ENCODE assay signal across 23 cellular contexts in the genomic region with DNA sequence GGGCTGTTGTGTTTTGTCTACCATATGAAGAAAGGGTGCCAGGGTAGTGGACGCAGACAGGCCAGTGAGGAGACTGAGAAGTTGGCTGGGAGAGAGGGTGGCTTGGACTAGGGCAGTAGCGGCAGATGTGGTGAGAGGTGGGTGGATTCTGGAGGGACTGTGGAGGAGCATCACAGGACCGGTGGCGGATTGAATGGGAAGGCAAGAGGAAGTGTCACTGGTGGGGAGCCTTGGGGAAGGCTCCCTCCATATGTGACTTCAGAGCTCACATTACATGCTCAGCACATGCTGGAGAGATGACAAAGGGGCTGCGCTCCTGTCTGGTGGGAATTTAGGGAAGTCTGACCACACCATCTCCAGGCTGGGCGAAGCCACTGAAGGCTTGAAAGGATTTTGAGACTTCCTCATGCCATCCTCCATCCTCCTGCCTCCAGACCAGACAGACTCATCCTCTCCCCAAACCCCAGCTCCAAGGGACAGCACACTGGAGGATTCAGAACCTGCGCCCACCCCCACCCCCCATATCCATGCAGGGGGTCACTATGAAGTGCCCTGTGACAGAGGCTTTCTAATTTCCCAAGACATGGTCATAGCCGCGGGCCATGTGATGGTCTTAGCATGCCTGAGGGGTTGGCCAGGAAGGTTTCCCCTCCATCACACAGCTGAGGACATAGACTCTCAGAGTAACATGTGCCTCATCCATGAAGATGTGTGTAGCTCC.
DNase-seq lines count a peak whose midpoint lies in the region; ATAC-seq and TF ChIP-seq lines count a peak whose summit lies in the region.
"Had no signal": no experiment of that assay in that cellular context is flagged by ENCODE, and none has a peak within 500 bp of the region (broad histone marks: within the 10 kb centered on the region; RNA-seq: fewer than 3 reads in every experiment).

No MANE protein-coding gene starts in this region.

- H3K36me3 Mint-ChIP-seq in chondrocyte (ENCODE audit: low read depth) (no peaks in the 10 kb centered on the region), nephron (ENCODE audit: low read depth) (peaks cover 4% of the 10 kb centered on the region)
- no peaks in the 10 kb centered on the region for H3K36me3 Mint-ChIP-seq in stimulated activated effector memory CD8-positive, alpha-beta T cell treated with anti-CD3 and anti-CD28 coated beads, Interleukin-12 subunit alpha, Interleukin-12 subunit beta, amount 100 ng/mL, for 72 hours
- peaks cover 0 to 8% (median 0%) of the 10 kb centered on the region in 3 donors for H3K36me3 Mint-ChIP-seq in naive thymus-derived CD8-positive, alpha-beta T cell
- H3K36me3 Mint-ChIP-seq: CD4-positive, CD25-positive, alpha-beta regulatory T cell; IgD-negative memory B cell had no signal

- H3K4me3 Mint-ChIP-seq in chondrocyte (ENCODE audit: unreplicated experiment) (no peak overlapping the region), nephron (no peak overlapping the region)
- H3K4me3 Mint-ChIP-seq in stimulated activated effector memory CD8-positive, alpha-beta T cell treated with anti-CD3 and anti-CD28 coated beads, Interleukin-12 subunit alpha, Interleukin-12 subunit beta, amount 100 ng/mL, for 72 hours, result no peak overlapping the region
- no peak overlapping the region for H3K4me3 Mint-ChIP-seq in naive thymus-derived CD8-positive, alpha-beta T cell
- H3K4me3 Mint-ChIP-seq: CD4-positive, CD25-positive, alpha-beta regulatory T cell had no signal

- H3K27me3 Mint-ChIP-seq in chondrocyte (ENCODE audit: low read depth) (peaks cover 39% of the 10 kb centered on the region), nephron (ENCODE audit: low read depth) (peaks cover 42% of the 10 kb centered on the region)
- H3K27me3 Mint-ChIP-seq in naive thymus-derived CD8-positive, alpha-beta T cell, result peaks cover 4 to 70% (median 41%) of the 10 kb centered on the region in 5 donors

- ATAC-seq in stimulated activated effector memory CD8-positive, alpha-beta T cell treated with anti-CD3 and anti-CD28 coated beads, Interleukin-12 subunit alpha, Interleukin-12 subunit beta, amount 100 ng/mL, for 72 hours, result peak; percentile 12
- no peak for ATAC-seq in naive thymus-derived CD8-positive, alpha-beta T cell
- no peak for ATAC-seq in left lung

- TF ChIP-seq CTCF in HEK293 (tag by site-specific recombination; IDR thresholded peaks at IDR 0.05) (no peak), chondrocyte (IDR thresholded peaks at IDR 0.05) (no peak), nephron (IDR thresholded peaks at IDR 0.05; ENCODE audit: unreplicated experiment in 3 of 3) (no peak), left lung (IDR thresholded peaks at IDR 0.05) (no peak)

- no peak overlapping the region for H3K27ac ChIP-seq in HEK293 (ENCODE audit: extremely low read depth, low read depth, low read length)
- no peak overlapping the region for H3K27ac ChIP-seq in left lung
- H3K27ac ChIP-seq: GM23248 had no signal

- no peak overlapping the region for H3K27ac Mint-ChIP-seq in chondrocyte (ENCODE audit: unreplicated experiment)
- H3K27ac Mint-ChIP-seq in nephron, result peak overlapping the region in 2 of 3 experiments; percentile 27 to 81
- H3K27ac Mint-ChIP-seq in stimulated activated effector memory CD8-positive, alpha-beta T cell treated with anti-CD3 and anti-CD28 coated beads, Interleukin-12 subunit alpha, Interleukin-12 subunit beta, amount 100 ng/mL, for 72 hours, result no peak overlapping the region
- H3K27ac Mint-ChIP-seq in naive thymus-derived CD8-positive, alpha-beta T cell, result peak overlapping the region in 1 of 10 donors; percentile 54
- H3K27ac Mint-ChIP-seq: CD4-positive, CD25-positive, alpha-beta regulatory T cell had no signal

- intact Hi-C loops in left lung (cut with DNase I), result loop anchor here in 1 of 2 donors (10.0 kb wide), 1 partner anchor 147 kb away; no protein-coding TSS in a partner anchor

- POLR2A ChIA-PET in HEK293 (lab: Yijun Ruan, JAX), result no interaction called here
- POLR2A ChIA-PET in naive thymus-derived CD8-positive, alpha-beta T cell (lab: Charles Lee), result interaction anchor here (0.7 kb wide), 1 partner anchor 192 kb away, joined by 3 read pairs; no protein-coding TSS in a partner anchor

- H3K36me3 ChIP-seq in HEK293 (ENCODE audit: control insufficient read depth in 2 of 2, insufficient read depth in 1 of 2, low read length in 2 of 2) (no peaks in the 10 kb centered on the region), left lung (no peaks in the 10 kb centered on the region)
- H3K36me3 ChIP-seq: BE2C had no signal

- H3K4me1 ChIP-seq in HEK293 (ENCODE audit: control insufficient read depth, insufficient read depth, low read length), result no peaks in the 10 kb centered on the region
- H3K4me1 ChIP-seq in left lung, result no peaks in the 10 kb centered on the region
- H3K4me1 ChIP-seq: BE2C had no signal

- DNase-seq in chondrocyte (ENCODE audit: low spot score) (peak; percentile 43), left lung (no peak), NCI-H187 (lab: John Stamatoyannopoulos, UW) (no peak)
- DNase-seq in stimulated activated effector memory CD8-positive, alpha-beta T cell treated with anti-CD3 and anti-CD28 coated beads, Interleukin-12 subunit alpha, Interleukin-12 subunit beta, amount 100 ng/mL, for 72 hours (ENCODE audit: low spot score in 2 of 2), result no peak
- no peak for DNase-seq in naive thymus-derived CD8-positive, alpha-beta T cell
- DNase-seq: BE2C; CD4-positive, CD25-positive, alpha-beta regulatory T cell; COR-L47; DMS153; GDM1; GM23248; HCEC 1CT; NCI-H1092 treated with DMSO at 0.1 percent for 48 hours; NCI-H146; NCI-H2081; NCI-H446 treated with DMSO at 0.1 percent for 48 hours; NCI-H69; NK-92 treated with Interleukin-12 subunit alpha and Interleukin-12 subunit beta, amount 100 ng/mL, for 24 hours; OCI-M1; Right ventricle myocardium superior had no signal

- peaks cover 6% of the 10 kb centered on the region for H3K9me3 Mint-ChIP-seq in chondrocyte (ENCODE audit: low read depth)
- H3K9me3 Mint-ChIP-seq in nephron, result peaks cover 3% of the 10 kb centered on the region
- H3K9me3 Mint-ChIP-seq in stimulated activated effector memory CD8-positive, alpha-beta T cell treated with anti-CD3 and anti-CD28 coated beads, Interleukin-12 subunit alpha, Interleukin-12 subunit beta, amount 100 ng/mL, for 72 hours, result peaks cover 2% of the 10 kb centered on the region
- H3K9me3 Mint-ChIP-seq in naive thymus-derived CD8-positive, alpha-beta T cell, result peaks cover 0 to 16% (median 3%) of the 10 kb centered on the region in 9 donors

- H3K9me3 ChIP-seq in HEK293 (ENCODE audit: control insufficient read depth, insufficient read depth, low read depth, low read length) (no peaks in the 10 kb centered on the region), left lung (peaks cover 0 to 5% of the 10 kb centered on the region in 2 donors)
- H3K9me3 ChIP-seq: BE2C had no signal

- H3K4me1 Mint-ChIP-seq in chondrocyte (ENCODE audit: low read depth) (no peaks in the 10 kb centered on the region), nephron (peaks cover 24% of the 10 kb centered on the region)
- H3K4me1 Mint-ChIP-seq in stimulated activated effector memory CD8-positive, alpha-beta T cell treated with anti-CD3 and anti-CD28 coated beads, Interleukin-12 subunit alpha, Interleukin-12 subunit beta, amount 100 ng/mL, for 72 hours, result no peaks in the 10 kb centered on the region
- H3K4me1 Mint-ChIP-seq in naive thymus-derived CD8-positive, alpha-beta T cell, result peaks cover 0 to 3% (median 0%) of the 10 kb centered on the region in 4 donors
- H3K4me1 Mint-ChIP-seq: CD4-positive, CD25-positive, alpha-beta regulatory T cell had no signal

- CTCF ChIA-PET in HEK293 (lab: Yijun Ruan, JAX), result interaction anchor here (1.1 kb wide), 1 partner anchor 134 kb away, joined by 3 read pairs; no protein-coding TSS in a partner anchor

- H3K27me3 ChIP-seq in left lung, result peaks cover 0 to 12% of the 10 kb centered on the region in 2 donors
- H3K27me3 ChIP-seq: BE2C had no signal

- H3K4me3 ChIP-seq in HEK293 (ENCODE audit: low read depth, low read length) (no peak overlapping the region), left lung (no peak overlapping the region)
- H3K4me3 ChIP-seq: GM23248 had no signal

TF ChIP-seq in HEK293, 187 proteins besides CTCF, POLR2A, EP300 and RAD21:
- TF ChIP-seq EGR2 (tag by site-specific recombination; IDR thresholded peaks at IDR 0.05; ENCODE audit: low read depth), result peak; percentile 18; the same call in 1 of the 2 replicates
- no peak for TF ChIP-seq ZNF146 (tag by site-specific recombination; IDR thresholded peaks at IDR 0.05)
- TF ChIP-seq ZFP3 (tag by site-specific recombination; IDR thresholded peaks at IDR 0.05; ENCODE audit: low read depth), result no peak

Comparison
In these comparisons a context has a peak if more than half of its experiments do, and no peak if none do; other contexts are left out.
1. H3K27ac Mint-ChIP-seq: peak in nephron (2 of 3); none in chondrocyte (single experiment) and stimulated activated effector memory CD8-positive, alpha-beta T cell treated with anti-CD3 and anti-CD28 coated beads, Interleukin-12 subunit alpha, Interleukin-12 subunit beta, amount 100 ng/mL, for 72 hours (single experiment).